12 cellular contexts compared by ENCODE assay signal in genomic region chr2:152047826-152048476, GRCh38. TPM values are rescaled to one million over a fixed set of nuclear protein-coding genes. Genes with fewer than 3 reads are reported as not detected.
DNase-seq lines count a peak whose midpoint lies in the region; ATAC-seq, FAIRE-seq and TF ChIP-seq lines count a peak whose summit lies in the region.
"Had no signal": no experiment of that assay in that cellular context is flagged by ENCODE, and none has a peak within 500 bp of the region (broad histone marks: within the 10 kb centered on the region; RNA-seq: fewer than 3 reads in every experiment).

No MANE protein-coding gene starts in this region.

- H2AFZ ChIP-seq in endothelial cell of umbilical vein (ENCODE audit: low read depth, low read length) = no peak overlapping the region

- FAIRE-seq in endothelial cell of umbilical vein (lab: Jason Lieb, UNC) = no peak

- no peaks in the 10 kb centered on the region for H3K36me3 ChIP-seq in A673 (ENCODE audit: insufficient read depth, low read length, poor library complexity, severe bottlenecking)
- H3K36me3 ChIP-seq in endothelial cell of umbilical vein (ENCODE audit: control insufficient read depth in 2 of 2, extremely low read depth in 1 of 2, insufficient read depth in 2 of 2, low read length in 2 of 2) = no peaks in the 10 kb centered on the region
- H3K36me3 ChIP-seq: HAP-1, MG63, right atrium auricular region had no signal

- peak; percentile 35 for DNase-seq in A673 (ENCODE audit: low spot score)
- no peak for DNase-seq in GM10266 (ENCODE audit: extremely low spot score)
- peak; percentile 45 for DNase-seq in NB4 (ENCODE audit: low read depth)
- DNase-seq in endothelial cell of umbilical vein (ENCODE audit: low read depth, low spot score) = no peak
- no peak for DNase-seq in stimulated activated CD4-positive, alpha-beta T cell treated with anti-CD3 and anti-CD28 coated beads, Interleukin-4, amount 100 ng/mL, for 1 hour
- DNase-seq: GF-D8, MG63 had no signal

- H3K9me1 ChIP-seq in endothelial cell of umbilical vein (replicated peaks; ENCODE audit: control insufficient read depth, extremely low read depth, insufficient read depth, low read length) = no peaks in the 10 kb centered on the region

- dilution Hi-C loops in endothelial cell of umbilical vein (cut with MboI; ENCODE audit: extremely low pct_ligation_motif_present, low sequenced_read_pairs) = no loop called here

- intact Hi-C loops in A673 (cut with micrococcal nuclease; ENCODE audit: unreplicated experiment) = no loop called here
- intact Hi-C loops in endothelial cell of umbilical vein (cut with micrococcal nuclease) = no loop called here

- no peaks in the 10 kb centered on the region for H4K20me1 ChIP-seq in endothelial cell of umbilical vein (replicated peaks; ENCODE audit: control insufficient read depth, extremely low read depth, insufficient read depth, low read length)

- H3K27me3 ChIP-seq in A673 (replicated peaks; ENCODE audit: insufficient read depth, low read depth, low read length, poor library complexity) (peaks cover 13% of the 10 kb centered on the region), endothelial cell of umbilical vein (ENCODE audit: control insufficient read depth in 2 of 2, insufficient read depth in 2 of 2, low read length in 2 of 2) (peaks cover 1 to 9% of the 10 kb centered on the region in 2 experiments)
- H3K27me3 ChIP-seq: right atrium auricular region had no signal

- H3K4me1 ChIP-seq in A673 (ENCODE audit: insufficient read depth, low read length, poor library complexity, severe bottlenecking) (no peaks in the 10 kb centered on the region), endothelial cell of umbilical vein (ENCODE audit: control insufficient read depth, extremely low read depth, insufficient read depth, low read length) (no peaks in the 10 kb centered on the region)
- H3K4me1 ChIP-seq: right atrium auricular region had no signal

- CTCF ChIA-PET in A673 (lab: Charles Lee) = interaction anchor here (0.6 to 1.4 kb wide), 2 partner anchors 10 to 12 kb away, joined by 3 to 4 read pairs; no protein-coding TSS in a partner anchor
- CTCF ChIA-PET in endothelial cell of umbilical vein (lab: Charles Lee) = interaction anchor here (1.3 to 1.7 kb wide), 2 partner anchors 10 to 12 kb away, joined by 5 to 8 read pairs; no protein-coding TSS in a partner anchor

- no peaks in the 10 kb centered on the region for H3K9me3 ChIP-seq in A673 (ENCODE audit: low read depth, low read length, poor library complexity, severe bottlenecking)
- H3K9me3 ChIP-seq in endothelial cell of umbilical vein (replicated peaks; ENCODE audit: control insufficient read depth, insufficient read depth, low read length) = no peaks in the 10 kb centered on the region
- H3K9me3 ChIP-seq: HAP-1, MG63, right atrium auricular region had no signal

- peak; percentile 60 for TF ChIP-seq CTCF in A673 (conservative IDR thresholded peaks at IDR 0.05; ENCODE audit: low read depth, low read length)
- peak; percentile 39 for TF ChIP-seq CTCF in GM10266 (IDR thresholded peaks at IDR 0.05; ENCODE audit: control insufficient read depth, insufficient read depth, low read depth, missing control alignments)
- TF ChIP-seq CTCF in NB4 (IDR thresholded peaks at IDR 0.05; ENCODE audit: low read depth, low read length) = peak; percentile 43
- TF ChIP-seq CTCF in endothelial cell of umbilical vein (IDR thresholded peaks at IDR 0.05; ENCODE audit: extremely low read depth in 1 of 2, insufficient read depth in 1 of 2, low read depth in 1 of 2, low read length in 2 of 2) = peak; percentile 18 to 30

- no peaks in the 10 kb centered on the region for H3K79me2 ChIP-seq in endothelial cell of umbilical vein (ENCODE audit: control insufficient read depth, insufficient read depth, low read length)

- H3K4me3 ChIP-seq in A673 (ENCODE audit: low read depth, low read length, poor library complexity, severe bottlenecking) = no peak overlapping the region
- no peak overlapping the region for H3K4me3 ChIP-seq in NB4 (ENCODE audit: low read depth, low read length)
- no peak overlapping the region for H3K4me3 ChIP-seq in endothelial cell of umbilical vein (replicated peaks in 1 of 3; ENCODE audit: insufficient read depth in 1 of 3, low read depth in 1 of 3, low read length in 3 of 3)
- H3K4me3 ChIP-seq: HAP-1, MG63, right atrium auricular region had no signal

- BruUV-seq in A673 (replicated peaks; lab: Mats Ljungman, UMichigan) (no TSS peak), endothelial cell of umbilical vein (replicated peaks; lab: Mats Ljungman, UMichigan) (no TSS peak)

- no peak overlapping the region for H3K4me2 ChIP-seq in endothelial cell of umbilical vein (ENCODE audit: insufficient read depth, low read length)

- POLR2A ChIA-PET in A673 (lab: Charles Lee; ENCODE audit: low non-redundant PET) = no interaction called here
- POLR2A ChIA-PET in endothelial cell of umbilical vein (lab: Charles Lee) = no interaction called here

- no peak for TF ChIP-seq POLR2A in NB4 (IDR thresholded peaks at IDR 0.05; ENCODE audit: extremely low read depth, insufficient read length)
- TF ChIP-seq POLR2A in endothelial cell of umbilical vein (IDR thresholded peaks at IDR 0.05; ENCODE audit: low read depth, low read length) = no peak

- H3K9ac ChIP-seq in endothelial cell of umbilical vein (replicated peaks; ENCODE audit: extremely low read depth, insufficient read depth, low read length) = no peak overlapping the region

- no peak for ATAC-seq in HG03196 (IDR thresholded peaks at IDR 0.05; ENCODE audit: unreplicated experiment)
- ATAC-seq in HG02970 (IDR thresholded peaks at IDR 0.05; ENCODE audit: low FRiP score, unreplicated experiment) = no peak
- ATAC-seq in HG02678 (IDR thresholded peaks at IDR 0.05; ENCODE audit: unreplicated experiment) = no peak

- H3K27ac ChIP-seq in A673 (ENCODE audit: low read depth, low read length, poor library complexity, severe bottlenecking) = no peak overlapping the region
- no peak overlapping the region for H3K27ac ChIP-seq in endothelial cell of umbilical vein (ENCODE audit: insufficient read depth, low read depth, low read length)
- H3K27ac ChIP-seq: right atrium auricular region had no signal

TF ChIP-seq in endothelial cell of umbilical vein, 7 proteins besides CTCF, POLR2A, EP300 and RAD21:
- no peak for TF ChIP-seq FOS (IDR thresholded peaks at IDR 0.05; ENCODE audit: borderline replicate concordance, insufficient read depth, low read length)

RNA-seq across cellular contexts. Expression of gene CACNB4, which starts 50.9 kb away (rescaled TPM):
- total RNA-seq in A673 (2021) (0.19 TPM in 1 of 2 replicates, not detected in the other), endothelial cell of umbilical vein (0.30 and 0.58 TPM in 2 replicates)
- polyA plus RNA-seq in endothelial cell of umbilical vein = 0.13 and 0.23 TPM in 2 replicates
- polyA plus RNA-seq in endothelial cell of umbilical vein (2011; cell fraction: cytosol; rRNA removed) = 0.07 and 0.10 TPM in 2 replicates
- 1.9 and 2.0 TPM in 2 replicates for polyA plus RNA-seq in endothelial cell of umbilical vein (2011; cell fraction: nucleus; rRNA removed)
- 0.09 and 0.15 TPM in 2 replicates for polyA plus RNA-seq in endothelial cell of umbilical vein (2012)
- polyA minus RNA-seq in endothelial cell of umbilical vein = 2.6 and 3.3 TPM in 2 replicates
- polyA minus RNA-seq in endothelial cell of umbilical vein (2011; cell fraction: cytosol; rRNA and poly(A)+ RNA removed) = not detected
- 3.2 and 4.6 TPM in 2 replicates for polyA minus RNA-seq in endothelial cell of umbilical vein (2011; cell fraction: nucleus; rRNA and poly(A)+ RNA removed)

Comparison
In these comparisons a context has a peak if more than half of its experiments do, and no peak if none do; other contexts are left out.
1. DNase-seq: peak in A673 (single experiment) and NB4 (single experiment); none in GM10266 (single experiment), endothelial cell of umbilical vein (single experiment) and stimulated activated CD4-positive, alpha-beta T cell treated with anti-CD3 and anti-CD28 coated beads, Interleukin-4, amount 100 ng/mL, for 1 hour (single experiment).
2. Peak in every context shown above with its lines, with median percentiles within 50 percentile points of each other: CTCF ChIP-seq.